ENCODE assay signal across 1 cellular context in genomic region chr6:34696739-34697543, GRCh38.
TF ChIP-seq lines count a peak whose summit lies in the region.

Gene ILRUN (minus strand): TSS chr6:34696767. CDS start chr6:34696603, 164 bp downstream.

TF ChIP-seq in HepG2, 621 proteins besides CTCF, POLR2A, EP300 and RAD21 (continued from another document and continues in another):
- TF ChIP-seq DMTF1 (CRISPR knock-in tag; IDR thresholded peaks at IDR 0.05) (no peak), MIER3 (CRISPR knock-in tag; IDR thresholded peaks at IDR 0.05; ENCODE audit: borderline replicate concordance) (peak; percentile 18; the same call in 1 of the 2 replicates), ETV5 (CRISPR knock-in tag; IDR thresholded peaks at IDR 0.05; ENCODE audit: borderline replicate concordance) (peak; percentile 60; the same call in 1 of the 2 replicates), ZNF784 (CRISPR knock-in tag; IDR thresholded peaks at IDR 0.05; ENCODE audit: borderline replicate concordance) (no peak; the same call in 1 of the 2 replicates), PHF5A (CRISPR knock-in tag; IDR thresholded peaks at IDR 0.05; ENCODE audit: low read depth, unreplicated experiment) (peak; percentile 61), LRRFIP1 (CRISPR knock-in tag; conservative IDR thresholded peaks at IDR 0.05) (0 out of 2 replicates have a peak, but pooled peaks have one; percentile 49), ZBTB3 (CRISPR knock-in tag; IDR thresholded peaks at IDR 0.05; ENCODE audit: borderline replicate concordance, low read depth) (no peak), MXD4 (CRISPR knock-in tag; IDR thresholded peaks at IDR 0.05) (no peak; the same call in 1 of the 2 replicates), ERF (CRISPR knock-in tag; IDR thresholded peaks at IDR 0.05) (peak; percentile 76), ZNF296 (CRISPR knock-in tag; conservative IDR thresholded peaks at IDR 0.05) (no peak), ZSCAN21 (CRISPR knock-in tag; IDR thresholded peaks at IDR 0.05; ENCODE audit: borderline replicate concordance) (no peak), IRX3 (CRISPR knock-in tag; IDR thresholded peaks at IDR 0.05; ENCODE audit: borderline replicate concordance, low read depth) (no peak), HMG20B (CRISPR knock-in tag; conservative IDR thresholded peaks at IDR 0.05) (no peak), ZSCAN9 (CRISPR knock-in tag; IDR thresholded peaks at IDR 0.05; ENCODE audit: borderline replicate concordance) (peak; percentile 50; the same call in 1 of the 2 replicates), ATF2 (CRISPR knock-in tag; IDR thresholded peaks at IDR 0.05) (peak; percentile 54; the same call in 1 of the 2 replicates), MEIS1 (CRISPR knock-in tag; IDR thresholded peaks at IDR 0.05; ENCODE audit: borderline replicate concordance) (no peak), ZNF484 (CRISPR knock-in tag; IDR thresholded peaks at IDR 0.05; ENCODE audit: borderline replicate concordance, low read depth) (no peak), NR0B2 (CRISPR knock-in tag; IDR thresholded peaks at IDR 0.05) (0 out of 2 replicates have a peak, but pooled peaks have one; percentile 29), ZNF18 (CRISPR knock-in tag; IDR thresholded peaks at IDR 0.05; ENCODE audit: insufficient replicate concordance) (no peak), GATA4 (IDR thresholded peaks at IDR 0.05; ENCODE audit: borderline replicate concordance, low read depth) (peak; percentile 44; the same call in 1 of the 2 replicates), RXRA (CRISPR knock-in tag; IDR thresholded peaks at IDR 0.05) (peak; percentile 52; the same call in 1 of the 2 replicates), ZBTB33 (CRISPR knock-in tag; IDR thresholded peaks at IDR 0.05) (0 out of 2 replicates have a peak, but pooled peaks have one; percentile 56), RNF2 (conservative IDR thresholded peaks at IDR 0.05; ENCODE audit: low read depth) (no peak), EZH2 (conservative IDR thresholded peaks at IDR 0.05; ENCODE audit: low read depth, low read length) (no peak), CCDC6 (CRISPR knock-in tag; IDR thresholded peaks at IDR 0.05) (no peak), U2AF1 (optimal IDR thresholded peaks at IDR 0.05; ENCODE audit: low read depth, low read length) (no peak), FOXO1 (CRISPR knock-in tag; IDR thresholded peaks at IDR 0.05) (no peak; the same call in 1 of the 2 replicates), ZNF441 (CRISPR knock-in tag; IDR thresholded peaks at IDR 0.05; ENCODE audit: borderline replicate concordance) (no peak), ZNF660 (CRISPR knock-in tag; IDR thresholded peaks at IDR 0.05; ENCODE audit: borderline replicate concordance, low read depth) (no peak)
- TF ChIP-seq, protein P1, sequence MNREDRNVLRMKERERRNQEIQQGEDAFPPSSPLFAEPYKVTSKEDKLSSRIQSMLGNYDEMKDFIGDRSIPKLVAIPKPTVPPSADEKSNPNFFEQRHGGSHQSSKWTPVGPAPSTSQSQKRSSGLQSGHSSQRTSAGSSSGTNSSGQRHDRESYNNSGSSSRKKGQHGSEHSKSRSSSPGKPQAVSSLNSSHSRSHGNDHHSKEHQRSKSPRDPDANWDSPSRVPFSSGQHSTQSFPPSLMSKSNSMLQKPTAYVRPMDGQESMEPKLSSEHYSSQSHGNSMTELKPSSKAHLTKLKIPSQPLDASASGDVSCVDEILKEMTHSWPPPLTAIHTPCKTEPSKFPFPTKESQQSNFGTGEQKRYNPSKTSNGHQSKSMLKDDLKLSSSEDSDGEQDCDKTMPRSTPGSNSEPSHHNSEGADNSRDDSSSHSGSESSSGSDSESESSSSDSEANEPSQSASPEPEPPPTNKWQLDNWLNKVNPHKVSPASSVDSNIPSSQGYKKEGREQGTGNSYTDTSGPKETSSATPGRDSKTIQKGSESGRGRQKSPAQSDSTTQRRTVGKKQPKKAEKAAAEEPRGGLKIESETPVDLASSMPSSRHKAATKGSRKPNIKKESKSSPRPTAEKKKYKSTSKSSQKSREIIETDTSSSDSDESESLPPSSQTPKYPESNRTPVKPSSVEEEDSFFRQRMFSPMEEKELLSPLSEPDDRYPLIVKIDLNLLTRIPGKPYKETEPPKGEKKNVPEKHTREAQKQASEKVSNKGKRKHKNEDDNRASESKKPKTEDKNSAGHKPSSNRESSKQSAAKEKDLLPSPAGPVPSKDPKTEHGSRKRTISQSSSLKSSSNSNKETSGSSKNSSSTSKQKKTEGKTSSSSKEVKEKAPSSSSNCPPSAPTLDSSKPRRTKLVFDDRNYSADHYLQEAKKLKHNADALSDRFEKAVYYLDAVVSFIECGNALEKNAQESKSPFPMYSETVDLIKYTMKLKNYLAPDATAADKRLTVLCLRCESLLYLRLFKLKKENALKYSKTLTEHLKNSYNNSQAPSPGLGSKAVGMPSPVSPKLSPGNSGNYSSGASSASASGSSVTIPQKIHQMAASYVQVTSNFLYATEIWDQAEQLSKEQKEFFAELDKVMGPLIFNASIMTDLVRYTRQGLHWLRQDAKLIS (CRISPR knock-in tag; IDR thresholded peaks at IDR 0.05) = 0 out of 2 replicates have a peak, but pooled peaks have one; percentile 16
- TF ChIP-seq, protein P2, sequence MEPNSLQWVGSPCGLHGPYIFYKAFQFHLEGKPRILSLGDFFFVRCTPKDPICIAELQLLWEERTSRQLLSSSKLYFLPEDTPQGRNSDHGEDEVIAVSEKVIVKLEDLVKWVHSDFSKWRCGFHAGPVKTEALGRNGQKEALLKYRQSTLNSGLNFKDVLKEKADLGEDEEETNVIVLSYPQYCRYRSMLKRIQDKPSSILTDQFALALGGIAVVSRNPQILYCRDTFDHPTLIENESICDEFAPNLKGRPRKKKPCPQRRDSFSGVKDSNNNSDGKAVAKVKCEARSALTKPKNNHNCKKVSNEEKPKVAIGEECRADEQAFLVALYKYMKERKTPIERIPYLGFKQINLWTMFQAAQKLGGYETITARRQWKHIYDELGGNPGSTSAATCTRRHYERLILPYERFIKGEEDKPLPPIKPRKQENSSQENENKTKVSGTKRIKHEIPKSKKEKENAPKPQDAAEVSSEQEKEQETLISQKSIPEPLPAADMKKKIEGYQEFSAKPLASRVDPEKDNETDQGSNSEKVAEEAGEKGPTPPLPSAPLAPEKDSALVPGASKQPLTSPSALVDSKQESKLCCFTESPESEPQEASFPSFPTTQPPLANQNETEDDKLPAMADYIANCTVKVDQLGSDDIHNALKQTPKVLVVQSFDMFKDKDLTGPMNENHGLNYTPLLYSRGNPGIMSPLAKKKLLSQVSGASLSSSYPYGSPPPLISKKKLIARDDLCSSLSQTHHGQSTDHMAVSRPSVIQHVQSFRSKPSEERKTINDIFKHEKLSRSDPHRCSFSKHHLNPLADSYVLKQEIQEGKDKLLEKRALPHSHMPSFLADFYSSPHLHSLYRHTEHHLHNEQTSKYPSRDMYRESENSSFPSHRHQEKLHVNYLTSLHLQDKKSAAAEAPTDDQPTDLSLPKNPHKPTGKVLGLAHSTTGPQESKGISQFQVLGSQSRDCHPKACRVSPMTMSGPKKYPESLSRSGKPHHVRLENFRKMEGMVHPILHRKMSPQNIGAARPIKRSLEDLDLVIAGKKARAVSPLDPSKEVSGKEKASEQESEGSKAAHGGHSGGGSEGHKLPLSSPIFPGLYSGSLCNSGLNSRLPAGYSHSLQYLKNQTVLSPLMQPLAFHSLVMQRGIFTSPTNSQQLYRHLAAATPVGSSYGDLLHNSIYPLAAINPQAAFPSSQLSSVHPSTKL (CRISPR knock-in tag; IDR thresholded peaks at IDR 0.05) = peak; percentile 65
- TF ChIP-seq, protein P3, sequence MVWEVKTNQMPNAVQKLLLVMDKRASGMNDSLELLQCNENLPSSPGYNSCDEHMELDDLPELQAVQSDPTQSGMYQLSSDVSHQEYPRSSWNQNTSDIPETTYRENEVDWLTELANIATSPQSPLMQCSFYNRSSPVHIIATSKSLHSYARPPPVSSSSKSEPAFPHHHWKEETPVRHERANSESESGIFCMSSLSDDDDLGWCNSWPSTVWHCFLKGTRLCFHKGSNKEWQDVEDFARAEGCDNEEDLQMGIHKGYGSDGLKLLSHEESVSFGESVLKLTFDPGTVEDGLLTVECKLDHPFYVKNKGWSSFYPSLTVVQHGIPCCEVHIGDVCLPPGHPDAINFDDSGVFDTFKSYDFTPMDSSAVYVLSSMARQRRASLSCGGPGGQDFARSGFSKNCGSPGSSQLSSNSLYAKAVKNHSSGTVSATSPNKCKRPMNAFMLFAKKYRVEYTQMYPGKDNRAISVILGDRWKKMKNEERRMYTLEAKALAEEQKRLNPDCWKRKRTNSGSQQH (CRISPR knock-in tag; IDR thresholded peaks at IDR 0.05; ENCODE audit: low read depth) = no peak
